In the genomic region with DNA sequence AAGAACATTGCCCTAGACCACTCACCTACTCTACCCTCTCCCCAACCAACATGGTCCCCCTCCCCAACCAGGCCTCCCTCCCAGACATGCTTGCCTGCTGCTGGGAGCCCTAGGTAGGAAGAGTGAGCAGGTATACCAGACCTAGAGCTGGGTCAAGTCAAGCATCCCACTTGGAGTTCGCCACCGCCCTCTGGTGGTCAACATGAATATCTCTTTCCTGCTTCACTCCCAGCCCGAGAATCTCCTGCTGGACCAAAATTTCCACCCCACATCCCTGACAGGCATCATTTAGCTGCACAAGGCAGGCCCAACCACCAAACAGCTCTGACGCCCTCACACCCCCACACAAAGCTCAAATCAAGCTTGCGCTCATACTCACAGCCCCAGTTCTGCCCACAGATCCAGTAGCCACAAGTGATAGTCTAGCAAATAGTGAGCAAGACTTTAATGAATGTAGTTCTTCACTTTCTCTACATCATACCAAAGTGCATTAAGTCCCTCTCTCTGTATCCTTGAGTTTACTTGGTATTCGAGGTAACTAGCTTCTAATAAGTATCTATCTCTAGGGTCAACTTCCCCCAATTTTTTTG, we compare ENCODE assay signal across 8 cellular contexts.
A peak's percentile ranks its signal among the peaks of the same experiment; 100 is the strongest.
DNase-seq lines count a peak whose midpoint lies in the region; ATAC-seq and TF ChIP-seq lines count a peak whose summit lies in the region.

No MANE protein-coding gene starts in this region.

- TF ChIP-seq CTCF in colonic mucosa (IDR thresholded peaks at IDR 0.05), result peak; percentile 66
- peak; percentile 61 for TF ChIP-seq CTCF in liver (IDR thresholded peaks at IDR 0.05; ENCODE audit: low read depth, low read length, missing input control)

- H3K27ac ChIP-seq in colonic mucosa (no peak overlapping the region), liver (ENCODE audit: low read depth in 1 of 2, low read length in 2 of 2) (no peak overlapping the region)

- H3K9me3 ChIP-seq in colonic mucosa (no peaks in the 10 kb centered on the region), liver (ENCODE audit: control insufficient read depth in 4 of 4, low read length in 3 of 4) (no peaks in the 10 kb centered on the region)

- H3K9ac ChIP-seq in colonic mucosa (ENCODE audit: low read depth in 2 of 2, low read length in 2 of 2) (no peak overlapping the region), liver (ENCODE audit: low read depth in 1 of 2, low read length in 2 of 2) (no peak overlapping the region)

- H3K36me3 ChIP-seq in colonic mucosa, result no peaks in the 10 kb centered on the region
- peaks cover 13 to 86% (median 61%) of the 10 kb centered on the region in 4 donors for H3K36me3 ChIP-seq in liver (ENCODE audit: control insufficient read depth in 4 of 4, insufficient read depth in 3 of 4, low read depth in 1 of 4, low read length in 3 of 4)

- H3K4me3 ChIP-seq in colonic mucosa (no peak overlapping the region), liver (ENCODE audit: low read depth in 1 of 3, low read length in 3 of 3) (no peak overlapping the region)

- intact Hi-C loops in colonic mucosa (cut with DNase I), result loop anchor here (2.0 to 5.0 kb wide), 2 partner anchors 98 to 100 kb away; no protein-coding TSS in a partner anchor

- ATAC-seq in HG02588 (IDR thresholded peaks at IDR 0.05; ENCODE audit: unreplicated experiment), result peak; percentile 66

- H3K27me3 ChIP-seq in colonic mucosa (no peaks in the 10 kb centered on the region), liver (ENCODE audit: control insufficient read depth in 4 of 4, insufficient read depth in 4 of 4, low read length in 3 of 4) (no peaks in the 10 kb centered on the region)

- no peaks in the 10 kb centered on the region for H3K4me1 ChIP-seq in colonic mucosa
- H3K4me1 ChIP-seq in liver (ENCODE audit: control insufficient read depth in 4 of 4, insufficient read depth in 4 of 4, low read length in 3 of 4), result peaks cover 0 to 7% (median 3%) of the 10 kb centered on the region in 4 donors

- peak; percentile 75 to 87 for TF ChIP-seq RAD21 in liver (IDR thresholded peaks at IDR 0.05)

- WGBS in liver, result 36% methylated on average over 6 of the region's 6 CpGs

- peak; percentile 19 for DNase-seq in DMS 273 treated with DMSO at 0.1 percent for 48 hours (lab: John Stamatoyannopoulos, UW)
- DNase-seq in NCI-H2196 treated with DMSO at 0.1 percent for 48 hours (lab: John Stamatoyannopoulos, UW; ENCODE audit: unreplicated experiment), result peak; percentile 52
- peak; percentile 80 for DNase-seq in activated CD4-positive, alpha-beta T cell treated with anti-CD3 and anti-CD28 coated beads for 48 hours
- DNase-seq in colonic mucosa, result peak; percentile 73
- peak; percentile 18 to 26 (median 25) for DNase-seq in stimulated activated CD4-positive, alpha-beta T cell treated with anti-CD3 and anti-CD28 coated beads, TNF-alpha, amount 100 ng/mL, for 4 hours (ENCODE audit: low read depth in 3 of 3)
- DNase-seq in T1000 (lab: John Stamatoyannopoulos, UW), result no peak

TF ChIP-seq in liver, 16 proteins besides CTCF, POLR2A, EP300 and RAD21:
- TF ChIP-seq RXRA (IDR thresholded peaks at IDR 0.05) (peak in 1 of 2 donors; percentile 11), YY1 (IDR thresholded peaks at IDR 0.05) (no peak)
